Comparison of ENCODE assay signal across 18 cellular contexts in genomic region chr15:65912235-65912634, GRCh38. TPM values are rescaled to one million over a fixed set of nuclear protein-coding genes. Genes with fewer than 3 reads are reported as not detected.
A peak's percentile ranks its signal among the peaks of the same experiment; 100 is the strongest.
DNase-seq lines count a peak whose midpoint lies in the region; ATAC-seq and TF ChIP-seq lines count a peak whose summit lies in the region.
"Had no signal": no experiment of that assay in that cellular context is flagged by ENCODE, and none has a peak within 500 bp of the region (broad histone marks: within the 10 kb centered on the region; RNA-seq: fewer than 3 reads in every experiment).

No MANE protein-coding gene starts in this region.

- in situ Hi-C loops in GM13976 (cut with MboI; ENCODE audit: low sequenced_read_pairs, unreplicated experiment) = no loop called here

- no peak overlapping the region for H3K4me3 Mint-ChIP-seq in activated B cell treated with CpG ODN at 0.5 μM for 24 hours
- H3K4me3 Mint-ChIP-seq: CD4-positive, alpha-beta memory T cell had no signal

- no peak for TF ChIP-seq CTCF in right atrium auricular region (IDR thresholded peaks at IDR 0.05)
- TF ChIP-seq CTCF in GM13976 (IDR thresholded peaks at IDR 0.05; ENCODE audit: borderline replicate concordance, control extremely low read depth, extremely low read depth, insufficient read depth, missing control alignments) = no peak
- no peak for TF ChIP-seq CTCF in activated B cell treated with CpG ODN at 0.5 μM for 24 hours (IDR thresholded peaks at IDR 0.05)
- no peak for TF ChIP-seq CTCF in vagina (IDR thresholded peaks at IDR 0.05)

- H3K36me3 ChIP-seq in right atrium auricular region = peaks cover 6% of the 10 kb centered on the region
- H3K36me3 ChIP-seq in vagina = peaks cover 0 to 5% of the 10 kb centered on the region in 2 donors

- DNase-seq in right atrium auricular region (ENCODE audit: low spot score) (peak; percentile 38), cardiac septum (ENCODE audit: low spot score) (no peak), GM13976 (ENCODE audit: low spot score) (peak; percentile 4), activated B cell treated with CpG ODN at 0.5 μM for 24 hours (no peak), vagina (ENCODE audit: extremely low spot score in 2 of 2) (peak; percentile 58 to 64), RKO (ENCODE audit: low spot score) (no peak), UCSD-AML1 (lab: John Stamatoyannopoulos, UW; ENCODE audit: unreplicated experiment) (no peak)
- DNase-seq in activated CD4-positive, CD25-positive, alpha-beta regulatory T cell treated with anti-CD3 and anti-CD28 coated beads, Interleukin-2, amount 50 U/mL, for 72 hours = no peak
- DNase-seq: C1 segment of cervical spinal cord; Calu3; CD4-positive, alpha-beta memory T cell; COR-L47; DMS53; DMS79 treated with DMSO at 0.1 percent for 48 hours; GF-D8; GOT3 had no signal

- H3K9me3 ChIP-seq in right atrium auricular region (no peaks in the 10 kb centered on the region), vagina (no peaks in the 10 kb centered on the region)

- H3K27me3 Mint-ChIP-seq in activated B cell treated with CpG ODN at 0.5 μM for 24 hours = no peaks in the 10 kb centered on the region
- H3K27me3 Mint-ChIP-seq: CD4-positive, alpha-beta memory T cell had no signal

- no peak for ATAC-seq in activated B cell treated with CpG ODN at 0.5 μM for 24 hours (ENCODE audit: low read depth)
- ATAC-seq: GM12878, HCT116 had no signal

- H3K4me3 ChIP-seq in right atrium auricular region = no peak overlapping the region
- H3K4me3 ChIP-seq in vagina = no peak overlapping the region
- H3K4me3 ChIP-seq: GM12878 had no signal

- H3K9me3 Mint-ChIP-seq in activated B cell treated with CpG ODN at 0.5 μM for 24 hours = no peaks in the 10 kb centered on the region
- H3K9me3 Mint-ChIP-seq: CD4-positive, alpha-beta memory T cell had no signal

- intact Hi-C loops in cardiac septum (cut with DNase I) = loop anchor here (10.0 kb wide), 1 partner anchor 273 kb away; no protein-coding TSS in a partner anchor
- intact Hi-C loops in activated B cell treated with CpG ODN at 0.5 μM for 24 hours (cut with micrococcal nuclease) = no loop called here
- intact Hi-C loops in vagina (cut with DNase I) = no loop called here

- TF ChIP-seq POLR2A in vagina (IDR thresholded peaks at IDR 0.05) = no peak

- H3K36me3 Mint-ChIP-seq in activated B cell treated with CpG ODN at 0.5 μM for 24 hours (ENCODE audit: low read depth) = peaks cover 16% of the 10 kb centered on the region

- H3K4me1 Mint-ChIP-seq in activated B cell treated with CpG ODN at 0.5 μM for 24 hours = peaks cover 30% of the 10 kb centered on the region

- H3K27ac ChIP-seq in right atrium auricular region (no peak overlapping the region), vagina (no peak overlapping the region)

- POLR2A ChIA-PET in activated B cell treated with CpG ODN at 0.5 μM for 24 hours (lab: Charles Lee) = no interaction called here

- H3K4me1 ChIP-seq in right atrium auricular region (peaks cover 0 to 12% of the 10 kb centered on the region in 2 donors), vagina (no peaks in the 10 kb centered on the region)

- CTCF ChIA-PET in activated B cell treated with CpG ODN at 0.5 μM for 24 hours (lab: Charles Lee) = no interaction called here

- H3K27ac Mint-ChIP-seq in activated B cell treated with CpG ODN at 0.5 μM for 24 hours = peak overlapping the region; percentile 7

- H3K27me3 ChIP-seq in right atrium auricular region (no peaks in the 10 kb centered on the region), vagina (no peaks in the 10 kb centered on the region)

RNA-seq across cellular contexts. Expression of gene RAB11A, which starts 42.9 kb away (rescaled TPM):
- total RNA-seq in right atrium auricular region (100 to 1,000 TPM; 122 to 183 TPM), cardiac septum (147 TPM), activated B cell treated with CpG ODN at 0.5 μM for 24 hours (98.2 and 104 TPM in 2 replicates), vagina (151 TPM)

Comparison
In these comparisons a context has a peak if more than half of its experiments do, and no peak if none do; other contexts are left out.
1. DNase-seq: peak in right atrium auricular region (single experiment), GM13976 (single experiment) and vagina (2 of 2); none in cardiac septum (single experiment), activated B cell treated with CpG ODN at 0.5 μM for 24 hours (single experiment), activated CD4-positive, CD25-positive, alpha-beta regulatory T cell treated with anti-CD3 and anti-CD28 coated beads, Interleukin-2, amount 50 U/mL, for 72 hours (single experiment), RKO (single experiment) and UCSD-AML1 (single experiment).